Comparison of ENCODE assay signal across 7 cellular contexts in genomic region chr17:64719517-64719916, GRCh38. TPM values are rescaled to one million over a fixed set of nuclear protein-coding genes. Genes with fewer than 3 reads are reported as not detected.
A peak's percentile ranks its signal among the peaks of the same experiment; 100 is the strongest.
DNase-seq lines count a peak whose midpoint lies in the region; FAIRE-seq and TF ChIP-seq lines count a peak whose summit lies in the region.
"Not testable (repeated sequence)": the region's sequence is repeated elsewhere in the genome, so short reads cannot be mapped to it uniquely, and the experiment has no call there.

No MANE protein-coding gene starts in this region.

- WGBS in spleen, 5 donors = 92 to 97% (median 97%) methylated on average over 4 of the region's 4 CpGs

- POLR2A ChIA-PET in endothelial cell of umbilical vein (lab: Charles Lee) = not testable (repeated sequence)

- not testable (repeated sequence) for H3K36me3 ChIP-seq in endothelial cell of umbilical vein (ENCODE audit: control insufficient read depth in 2 of 2, extremely low read depth in 1 of 2, insufficient read depth in 2 of 2, low read length in 2 of 2); spleen

- H3K27ac Mint-ChIP-seq in HFFc6 = peak overlapping the region; percentile 36; the same call in 1 of the 2 replicates

- not testable (repeated sequence) for H3K9me1 ChIP-seq in endothelial cell of umbilical vein (replicated peaks; ENCODE audit: control insufficient read depth, extremely low read depth, insufficient read depth, low read length)

- H3K79me2 ChIP-seq in endothelial cell of umbilical vein (ENCODE audit: control insufficient read depth, insufficient read depth, low read length) = not testable (repeated sequence)

- H3K4me3 ChIP-seq in endothelial cell of umbilical vein (replicated peaks in 1 of 3; ENCODE audit: insufficient read depth in 1 of 3, low read depth in 1 of 3, low read length in 3 of 3); spleen: not testable (repeated sequence)

- DNase-seq in ELR (ENCODE audit: low read depth) (peak; percentile 46), endothelial cell of umbilical vein (ENCODE audit: low read depth, low spot score) (peak; percentile 55), lung microvascular endothelial cell (ENCODE audit: low read depth in 2 of 2) (peak; percentile 39 to 57), posterior vena cava (ENCODE audit: low spot score) (peak; percentile 43)
- not testable (repeated sequence) for DNase-seq in HFFc6, spleen

- not testable (repeated sequence) for H3K27me3 ChIP-seq in endothelial cell of umbilical vein (ENCODE audit: control insufficient read depth in 2 of 2, insufficient read depth in 2 of 2, low read length in 2 of 2); spleen (replicated peaks in 1 of 7)

- FAIRE-seq in endothelial cell of umbilical vein (lab: Jason Lieb, UNC) = not testable (repeated sequence)

- H4K20me1 ChIP-seq in endothelial cell of umbilical vein (replicated peaks; ENCODE audit: control insufficient read depth, extremely low read depth, insufficient read depth, low read length) = not testable (repeated sequence)

- TF ChIP-seq CTCF in HFFc6 (IDR thresholded peaks at IDR 0.05); endothelial cell of umbilical vein (IDR thresholded peaks at IDR 0.05; ENCODE audit: extremely low read depth in 1 of 2, insufficient read depth in 1 of 2, low read depth in 1 of 2, low read length in 2 of 2); spleen (IDR thresholded peaks at IDR 0.05 in 8 of 11, conservative IDR thresholded peaks at IDR 0.05 in 3 of 11): not testable (repeated sequence)

- intact Hi-C loops in endothelial cell of umbilical vein (cut with micrococcal nuclease); posterior vena cava (cut with DNase I); spleen (cut with DNase I; ENCODE audit: low total_unique reads): not testable (repeated sequence)

- not testable (repeated sequence) for BruUV-seq in endothelial cell of umbilical vein (replicated peaks; lab: Mats Ljungman, UMichigan)

- CTCF ChIA-PET in endothelial cell of umbilical vein (lab: Charles Lee) = not testable (repeated sequence)

- not testable (repeated sequence) for H3K36me3 Mint-ChIP-seq in HFFc6 (ENCODE audit: low read depth)

- H3K9me3 ChIP-seq in endothelial cell of umbilical vein (replicated peaks; ENCODE audit: control insufficient read depth, insufficient read depth, low read length); spleen: not testable (repeated sequence)

- peaks cover 18% of the 10 kb centered on the region for H3K4me1 ChIP-seq in endothelial cell of umbilical vein (ENCODE audit: control insufficient read depth, extremely low read depth, insufficient read depth, low read length)
- H3K4me1 ChIP-seq in spleen = peaks cover 0 to 27% (median 10%) of the 10 kb centered on the region in 6 donors

- H3K4me3 Mint-ChIP-seq in HFFc6 = not testable (repeated sequence)

- not testable (repeated sequence) for H3K9ac ChIP-seq in endothelial cell of umbilical vein (replicated peaks; ENCODE audit: extremely low read depth, insufficient read depth, low read length)

- H3K9me3 Mint-ChIP-seq in HFFc6 = not testable (repeated sequence)

- not testable (repeated sequence) for H3K4me2 ChIP-seq in endothelial cell of umbilical vein (ENCODE audit: insufficient read depth, low read length)

- H2AFZ ChIP-seq in endothelial cell of umbilical vein (ENCODE audit: low read depth, low read length) = not testable (repeated sequence)

- dilution Hi-C loops in endothelial cell of umbilical vein (cut with MboI; ENCODE audit: extremely low pct_ligation_motif_present, low sequenced_read_pairs) = not testable (repeated sequence)

- not testable (repeated sequence) for TF ChIP-seq POLR2A in endothelial cell of umbilical vein (IDR thresholded peaks at IDR 0.05; ENCODE audit: low read depth, low read length); spleen (IDR thresholded peaks at IDR 0.05)

- H3K4me1 Mint-ChIP-seq in HFFc6 (ENCODE audit: low read depth) = peaks cover 45% of the 10 kb centered on the region

- not testable (repeated sequence) for H3K27me3 Mint-ChIP-seq in HFFc6 (ENCODE audit: insufficient read depth)

- H3K27ac ChIP-seq in cingulate gyrus (ENCODE audit: low read depth, low read length) (peak overlapping the region; percentile 47), endothelial cell of umbilical vein (ENCODE audit: insufficient read depth, low read depth, low read length) (peak overlapping the region; percentile 24), spleen (peak overlapping the region in 6 of 8 donors; percentile 18 to 58 (median 44))

RNA-seq across cellular contexts. Expression of gene SMURF2, which starts 57.4 kb away (rescaled TPM):
- total RNA-seq in HFFc6 (2021; fragmentation: NEBNext Ultra II Directional; extraction: Animal tissue kit (Norgen Biotek cat#: 25700)) = 100 to 1,000 TPM in 3 of 6 experiments, 10 to 100 TPM in 3; 92.5 to 206 (median 99.1) TPM
- 105 and 108 TPM in 2 replicates for total RNA-seq in endothelial cell of umbilical vein
- 23.8 and 32.9 TPM in 2 replicates for polyA plus RNA-seq in endothelial cell of umbilical vein
- 39.6 and 40.3 TPM in 2 replicates for polyA plus RNA-seq in endothelial cell of umbilical vein (2011; cell fraction: cytosol; rRNA removed)
- 103 and 124 TPM in 2 replicates for polyA plus RNA-seq in endothelial cell of umbilical vein (2011; cell fraction: nucleus; rRNA removed)
- 124 and 143 TPM in 2 replicates for polyA plus RNA-seq in endothelial cell of umbilical vein (2012)
- polyA minus RNA-seq in endothelial cell of umbilical vein = 143 and 160 TPM in 2 replicates
- polyA minus RNA-seq in endothelial cell of umbilical vein (2011; cell fraction: cytosol; rRNA and poly(A)+ RNA removed) = 9.0 TPM
- polyA minus RNA-seq in endothelial cell of umbilical vein (2011; cell fraction: nucleus; rRNA and poly(A)+ RNA removed) = 144 and 211 TPM in 2 replicates
- 57.5 and 65.4 TPM in 2 replicates for total RNA-seq in lung microvascular endothelial cell
- total RNA-seq in posterior vena cava = 10 to 100 TPM; 23.8 to 28.4 TPM
- total RNA-seq in spleen = 10 to 100 TPM; 22.7 to 35.7 (median 28.0) TPM
- 1 to 10 TPM; 5.4 to 6.5 (median 5.9) TPM for polyA plus RNA-seq in spleen
